Comparison of ENCODE assay signal across 15 cellular contexts in genomic region chr5:169580964-169581363, GRCh38. TPM values are rescaled to one million over a fixed set of nuclear protein-coding genes. Genes with fewer than 3 reads are reported as not detected.
DNase-seq lines count a peak whose midpoint lies in the region; ATAC-seq, FAIRE-seq and TF ChIP-seq lines count a peak whose summit lies in the region.
"Had no signal": no experiment of that assay in that cellular context is flagged by ENCODE, and none has a peak within 500 bp of the region (broad histone marks: within the 10 kb centered on the region; RNA-seq: fewer than 3 reads in every experiment).

No MANE protein-coding gene starts in this region.

- no peaks in the 10 kb centered on the region for H3K9me3 Mint-ChIP-seq in activated naive CD4-positive, alpha-beta T cell treated with anti-CD3 and anti-CD28 coated beads, Interleukin-2, amount 50 U/mL, for 24 hours

- peak overlapping the region; percentile 47 for H3K4me2 ChIP-seq in smooth muscle cell
- H3K4me2 ChIP-seq: PC-9 had no signal

- no peak overlapping the region for H3K4me3 Mint-ChIP-seq in activated naive CD4-positive, alpha-beta T cell treated with anti-CD3 and anti-CD28 coated beads, Interleukin-2, amount 50 U/mL, for 24 hours
- H3K4me3 Mint-ChIP-seq: HFFc6 had no signal

- H3K27ac ChIP-seq in SK-N-MC (no peak overlapping the region), smooth muscle cell (ENCODE audit: low read depth) (peak overlapping the region; percentile 47)
- H3K27ac ChIP-seq: PC-9, RWPE1, SJCRH30 had no signal

- H3K4me1 Mint-ChIP-seq in activated naive CD4-positive, alpha-beta T cell treated with anti-CD3 and anti-CD28 coated beads, Interleukin-2, amount 50 U/mL, for 24 hours, result peaks cover 42% of the 10 kb centered on the region

- peaks cover 21% of the 10 kb centered on the region for H3K79me2 ChIP-seq in smooth muscle cell (ENCODE audit: low read depth)

- H3K9me3 ChIP-seq in SK-N-MC (ENCODE audit: low read depth, low read length) (no peaks in the 10 kb centered on the region), smooth muscle cell (replicated peaks; ENCODE audit: low read depth) (no peaks in the 10 kb centered on the region)
- H3K9me3 ChIP-seq: SJCRH30 had no signal

- no peak for FAIRE-seq in frontal cortex (lab: Jason Lieb, UNC)

- WGBS in smooth muscle cell (ENCODE audit: low lambda C conversion rate), result 28% methylated on average over 5 of the region's 5 CpGs

- peaks cover 7% of the 10 kb centered on the region for H3K27me3 Mint-ChIP-seq in activated naive CD4-positive, alpha-beta T cell treated with anti-CD3 and anti-CD28 coated beads, Interleukin-2, amount 50 U/mL, for 24 hours

- peak overlapping the region; percentile 26 for H3K27ac Mint-ChIP-seq in activated naive CD4-positive, alpha-beta T cell treated with anti-CD3 and anti-CD28 coated beads, Interleukin-2, amount 50 U/mL, for 24 hours
- H3K27ac Mint-ChIP-seq: HFFc6 had no signal

- H3K36me3 Mint-ChIP-seq in activated naive CD4-positive, alpha-beta T cell treated with anti-CD3 and anti-CD28 coated beads, Interleukin-2, amount 50 U/mL, for 24 hours, result no peaks in the 10 kb centered on the region

- no peak overlapping the region for H3K4me3 ChIP-seq in SK-N-MC
- H3K4me3 ChIP-seq in smooth muscle cell, result no peak overlapping the region
- H3K4me3 ChIP-seq in foreskin fibroblast (ENCODE audit: low read depth in 1 of 2, low read length in 2 of 2), result no peak overlapping the region
- H3K4me3 ChIP-seq: PC-9, SJCRH30 had no signal

- no peaks in the 10 kb centered on the region for H4K20me1 ChIP-seq in smooth muscle cell (ENCODE audit: low read depth)

- peak overlapping the region; percentile 6 for H2AFZ ChIP-seq in smooth muscle cell (ENCODE audit: low read depth)
- H2AFZ ChIP-seq: PC-9 had no signal

- peak; percentile 81 for ATAC-seq in esophagus mucosa

- DNase-seq in activated naive CD4-positive, alpha-beta T cell (lab: John Stamatoyannopoulos, UW), result no peak
- DNase-seq in SK-N-MC (ENCODE audit: low read depth, low spot score), result no peak
- DNase-seq in smooth muscle cell (lab: John Stamatoyannopoulos, UW; ENCODE audit: unreplicated experiment), result no peak
- no peak for DNase-seq in frontal cortex (ENCODE audit: low spot score in 2 of 2)
- no peak for DNase-seq in foreskin fibroblast
- no peak for DNase-seq in A172 (ENCODE audit: low spot score)
- DNase-seq: NCI-H2107, NCI-H510A had no signal

- TF ChIP-seq CTCF in smooth muscle cell (IDR thresholded peaks at IDR 0.05; ENCODE audit: borderline replicate concordance, insufficient read depth, poor library complexity, severe bottlenecking) (no peak), foreskin fibroblast (IDR thresholded peaks at IDR 0.05; ENCODE audit: low read depth, low read length) (no peak)

- H3K36me3 ChIP-seq in SK-N-MC (ENCODE audit: insufficient read depth, low read length) (peaks cover 4% of the 10 kb centered on the region; the same call in 1 of the 2 replicates), smooth muscle cell (ENCODE audit: low read depth) (no peaks in the 10 kb centered on the region)

- H3F3A ChIP-seq in smooth muscle cell (ENCODE audit: low read depth), result no peaks in the 10 kb centered on the region

- peak overlapping the region; percentile 21 for H3K9ac ChIP-seq in SK-N-MC (ENCODE audit: insufficient read length)
- no peak overlapping the region for H3K9ac ChIP-seq in smooth muscle cell (ENCODE audit: low read depth)

- no peaks in the 10 kb centered on the region for H3K27me3 ChIP-seq in smooth muscle cell (ENCODE audit: low read depth)

- peaks cover 4% of the 10 kb centered on the region for H3K4me1 ChIP-seq in smooth muscle cell (ENCODE audit: low read depth)
- H3K4me1 ChIP-seq: SJCRH30 had no signal

RNA-seq across cellular contexts. Expression of gene SPDL1, which starts 2.6 kb away (rescaled TPM):
- total RNA-seq in esophagus mucosa (15.0 TPM), smooth muscle cell (34.9 and 75.2 TPM in 2 replicates), frontal cortex (20.8 TPM)
- 25.7 and 28.0 TPM in 2 replicates for polyA plus RNA-seq in smooth muscle cell
- total RNA-seq in A172 (2014; rRNA removed; shearing (Covaris generic)), result 269 and 385 TPM in 2 replicates

RNA-seq across cellular contexts. Expression of gene DOCK2, which starts 56.1 kb away (rescaled TPM):
- 2.2 TPM for total RNA-seq in esophagus mucosa
- 0.31 and 3.0 TPM in 2 replicates for total RNA-seq in smooth muscle cell
- 0.40 and 0.73 TPM in 2 replicates for polyA plus RNA-seq in smooth muscle cell
- total RNA-seq in frontal cortex, result 3.3 TPM
- 63.1 and 68.9 TPM in 2 replicates for total RNA-seq in A172 (2014; rRNA removed; shearing (Covaris generic))
- total RNA-seq: HepG2 had no signal
- polyA plus RNA-seq: HepG2 had no signal

Comparison
In these comparisons a context has a peak if more than half of its experiments do, and no peak if none do; other contexts are left out.
1. RNA of gene DOCK2, which starts 56.1 kb away (total RNA-seq): 63.1 to 68.9 TPM in A172; 3.3 TPM in frontal cortex (single experiment), 0.31 to 3.0 TPM in smooth muscle cell and 2.2 TPM in esophagus mucosa (single experiment); every median in the first group is over 10 times any median in the second.